ENCODE assay signal across 10 cellular contexts in the genomic region with DNA sequence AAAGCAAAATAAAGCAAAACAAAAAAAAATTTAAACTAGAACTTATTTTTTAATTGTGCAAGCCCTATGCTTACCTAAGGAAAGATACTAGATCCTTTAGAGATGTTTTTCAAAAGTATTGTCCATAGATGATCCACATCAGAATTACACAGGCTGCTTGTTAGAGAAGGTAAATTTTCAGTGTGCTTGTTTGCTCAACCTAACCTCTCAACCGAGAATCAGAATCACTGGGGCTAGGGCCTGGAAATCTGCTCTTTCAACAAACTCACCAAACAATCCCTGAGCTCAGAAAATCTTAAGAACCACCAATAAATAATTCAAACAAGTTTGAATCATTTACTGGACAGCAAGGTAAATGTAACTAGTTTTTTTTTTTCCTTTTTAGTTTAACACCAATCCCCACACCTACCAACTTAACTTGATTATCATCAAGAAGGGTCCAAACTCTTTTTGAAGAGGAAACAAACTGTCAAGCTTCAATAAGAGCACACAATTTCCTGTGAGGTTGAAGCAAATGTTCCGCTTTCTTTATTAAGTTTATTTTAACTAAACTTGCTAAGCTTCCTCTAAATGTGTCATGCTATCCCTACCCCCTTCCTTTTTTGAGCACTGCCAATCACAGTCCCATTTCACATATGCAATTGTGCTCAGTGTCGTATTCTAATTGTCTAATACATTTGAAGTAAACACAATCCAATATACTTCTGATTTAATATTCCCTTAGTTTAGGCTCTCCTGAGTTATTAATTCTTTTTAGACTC. TPM values are rescaled to one million over a fixed set of nuclear protein-coding genes. Genes with fewer than 3 reads are reported as not detected.
DNase-seq lines count a peak whose midpoint lies in the region; ATAC-seq and TF ChIP-seq lines count a peak whose summit lies in the region.
"Had no signal": no experiment of that assay in that cellular context is flagged by ENCODE, and none has a peak within 500 bp of the region (broad histone marks: within the 10 kb centered on the region; RNA-seq: fewer than 3 reads in every experiment).

No MANE protein-coding gene starts in this region.

- peak overlapping the region; percentile 73 for H3K27ac Mint-ChIP-seq in activated naive CD4-positive, alpha-beta T cell treated with anti-CD3 and anti-CD28 coated beads, Interleukin-2, amount 50 U/mL, for 24 hours
- H3K27ac Mint-ChIP-seq in activated naive CD8-positive, alpha-beta T cell: peak overlapping the region; percentile 87
- H3K27ac Mint-ChIP-seq in Calu3 (ENCODE audit: unreplicated experiment): no peak overlapping the region

- intact Hi-C loops in upper lobe of right lung (cut with DNase I): no loop called here
- intact Hi-C loops in Calu3 (cut with micrococcal nuclease; ENCODE audit: unreplicated experiment): no loop called here
- intact Hi-C loops in head of caudate nucleus (cut with DNase I): no loop called here

- H3K4me3 ChIP-seq in upper lobe of right lung: no peak overlapping the region

- H3K36me3 ChIP-seq in upper lobe of right lung: no peaks in the 10 kb centered on the region

- no peaks in the 10 kb centered on the region for H3K27me3 ChIP-seq in upper lobe of right lung

- H3K4me3 Mint-ChIP-seq in activated naive CD4-positive, alpha-beta T cell treated with anti-CD3 and anti-CD28 coated beads, Interleukin-2, amount 50 U/mL, for 24 hours: peak overlapping the region; percentile 26
- H3K4me3 Mint-ChIP-seq in activated naive CD8-positive, alpha-beta T cell: peak overlapping the region; percentile 22
- no peak overlapping the region for H3K4me3 Mint-ChIP-seq in Calu3 (ENCODE audit: low read depth, unreplicated experiment)

- CTCF ChIA-PET in Calu3 (lab: Charles Lee): no interaction called here

- H3K4me1 ChIP-seq in upper lobe of right lung: no peaks in the 10 kb centered on the region

- no peak overlapping the region for H3K27ac ChIP-seq in upper lobe of right lung

- no peaks in the 10 kb centered on the region for H3K9me3 Mint-ChIP-seq in activated naive CD4-positive, alpha-beta T cell treated with anti-CD3 and anti-CD28 coated beads, Interleukin-2, amount 50 U/mL, for 24 hours
- no peaks in the 10 kb centered on the region for H3K9me3 Mint-ChIP-seq in activated naive CD8-positive, alpha-beta T cell (ENCODE audit: low read depth)
- no peaks in the 10 kb centered on the region for H3K9me3 Mint-ChIP-seq in Calu3 (ENCODE audit: low read depth, unreplicated experiment)

- BruUV-seq in Calu3 (replicated peaks; lab: Mats Ljungman, UMichigan): no TSS peak

- no peaks in the 10 kb centered on the region for H3K36me3 Mint-ChIP-seq in activated naive CD4-positive, alpha-beta T cell treated with anti-CD3 and anti-CD28 coated beads, Interleukin-2, amount 50 U/mL, for 24 hours
- H3K36me3 Mint-ChIP-seq in activated naive CD8-positive, alpha-beta T cell: peaks cover 3% of the 10 kb centered on the region
- no peaks in the 10 kb centered on the region for H3K36me3 Mint-ChIP-seq in Calu3 (ENCODE audit: insufficient read depth, unreplicated experiment)

- H3K4me1 Mint-ChIP-seq in activated naive CD4-positive, alpha-beta T cell treated with anti-CD3 and anti-CD28 coated beads, Interleukin-2, amount 50 U/mL, for 24 hours: peaks cover 25% of the 10 kb centered on the region
- peaks cover 32% of the 10 kb centered on the region for H3K4me1 Mint-ChIP-seq in activated naive CD8-positive, alpha-beta T cell (ENCODE audit: low read depth)
- H3K4me1 Mint-ChIP-seq in Calu3 (ENCODE audit: low read depth, unreplicated experiment): no peaks in the 10 kb centered on the region

- H3K9me3 ChIP-seq in upper lobe of right lung: no peaks in the 10 kb centered on the region

- no peaks in the 10 kb centered on the region for H3K27me3 Mint-ChIP-seq in activated naive CD4-positive, alpha-beta T cell treated with anti-CD3 and anti-CD28 coated beads, Interleukin-2, amount 50 U/mL, for 24 hours
- no peaks in the 10 kb centered on the region for H3K27me3 Mint-ChIP-seq in activated naive CD8-positive, alpha-beta T cell
- H3K27me3 Mint-ChIP-seq in Calu3 (ENCODE audit: unreplicated experiment): peaks cover 6% of the 10 kb centered on the region

- ATAC-seq in HG03571 (IDR thresholded peaks at IDR 0.05; ENCODE audit: unreplicated experiment) (peak; percentile 78), upper lobe of right lung (peak; percentile 47)

- no peak for DNase-seq in activated naive CD4-positive, alpha-beta T cell treated with anti-CD3 and anti-CD28 coated beads, Interleukin-2, amount 50 U/mL, for 16 hours
- DNase-seq in upper lobe of right lung: no peak
- DNase-seq in Calu3: no peak
- no peak for DNase-seq in DMS79 (lab: John Stamatoyannopoulos, UW)
- DNase-seq in head of caudate nucleus: no peak
- DNase-seq: NCI-H1436 treated with DMSO at 0.1 percent for 48 hours; stimulated activated CD4-positive, alpha-beta T cell treated with anti-CD3 and anti-CD28 coated beads, Interleukin-15, amount 100 ng/mL, for 24 hours had no signal

- TF ChIP-seq CTCF in upper lobe of right lung (IDR thresholded peaks at IDR 0.05) (no peak), Calu3 (IDR thresholded peaks at IDR 0.05; ENCODE audit: unreplicated experiment) (no peak)

RNA-seq across cellular contexts. Expression of gene TSPAN33, which starts 7.4 kb away (rescaled TPM):
- total RNA-seq in upper lobe of right lung: 6.2 TPM
- 12.4 and 13.4 TPM in 2 replicates for total RNA-seq in Calu3 (2022)

RNA-seq across cellular contexts. Expression of gene SMO, which starts 51.4 kb away (rescaled TPM):
- total RNA-seq in upper lobe of right lung (4.0 TPM), Calu3 (2022) (2.1 and 3.6 TPM in 2 replicates)
